ENCODE assay signal across 1 cellular context in genomic region chr10:72692057-72692891, GRCh38.
TF ChIP-seq lines count a peak whose summit lies in the region.

TSS of gene MCU (plus strand) at chr10:72692143. CDS start at chr10:72692152, 9 bp downstream.

TF ChIP-seq in K562, 482 proteins besides CTCF, POLR2A, EP300 and RAD21 (continued from another document and continues in another):
- TF ChIP-seq CEBPZ (IDR thresholded peaks at IDR 0.05; ENCODE audit: borderline replicate concordance, low read depth, low read length) (0 out of 2 replicates have a peak, but pooled peaks have one; percentile 50), KDM1A (IDR thresholded peaks at IDR 0.05) (no peak), NR2C2 (CRISPR knock-in tag; IDR thresholded peaks at IDR 0.05) (no peak), NR2C2 (tag; IDR thresholded peaks at IDR 0.05) (peak; percentile 41; the same call in 1 of the 2 replicates), ZNF830 (CRISPR knock-in tag; IDR thresholded peaks at IDR 0.05) (no peak), FOXA3 (CRISPR knock-in tag; conservative IDR thresholded peaks at IDR 0.05 in 1 of 2, IDR thresholded peaks at IDR 0.05 in 1 of 2) (no peak), ZFP91 (CRISPR knock-in tag; IDR thresholded peaks at IDR 0.05) (no peak), BMI1 (IDR thresholded peaks at IDR 0.05; ENCODE audit: low read length) (no peak), USF1 (CRISPR knock-in tag; IDR thresholded peaks at IDR 0.05) (no peak), ZNF695 (CRISPR knock-in tag; IDR thresholded peaks at IDR 0.05) (no peak), BHLHE40 (IDR thresholded peaks at IDR 0.05; ENCODE audit: low read length) (peak; percentile 77), NELFE (IDR thresholded peaks at IDR 0.05; ENCODE audit: insufficient read depth, insufficient read length) (no peak), ZNF764 (CRISPR knock-in tag; IDR thresholded peaks at IDR 0.05; ENCODE audit: low read depth) (0 out of 2 replicates have a peak, but pooled peaks have one; percentile 37), ZFP30 (CRISPR knock-in tag; IDR thresholded peaks at IDR 0.05; ENCODE audit: borderline replicate concordance) (no peak), PREB (CRISPR knock-in tag; IDR thresholded peaks at IDR 0.05) (no peak), CREB1 (IDR thresholded peaks at IDR 0.05) (no peak), CREB1 (CRISPR knock-in tag; IDR thresholded peaks at IDR 0.05) (no peak), MAX (CRISPR knock-in tag; IDR thresholded peaks at IDR 0.05) (peak; percentile 42; the same call in 1 of the 2 replicates), CBX5 (IDR thresholded peaks at IDR 0.05; ENCODE audit: borderline replicate concordance, low read depth) (no peak), ZBTB7A (IDR thresholded peaks at IDR 0.05; ENCODE audit: borderline replicate concordance, control insufficient read depth, low read depth, low read length) (no peak; the same call in 1 of the 2 replicates), ZNF512 (tag; IDR thresholded peaks at IDR 0.05) (no peak), JUNB (CRISPR knock-in tag; conservative IDR thresholded peaks at IDR 0.05) (no peak), POLR2AphosphoS5 (IDR thresholded peaks at IDR 0.05; ENCODE audit: control insufficient read depth, insufficient read depth, low read depth, low read length) (peak; percentile 80), E2F5 (CRISPR knock-in tag; IDR thresholded peaks at IDR 0.05) (no peak), NFXL1 (CRISPR knock-in tag; IDR thresholded peaks at IDR 0.05) (no peak), ELK1 (CRISPR knock-in tag; IDR thresholded peaks at IDR 0.05) (no peak), CUX1 (CRISPR knock-in tag; IDR thresholded peaks at IDR 0.05) (no peak), EWSR1 (IDR thresholded peaks at IDR 0.05; ENCODE audit: borderline replicate concordance, low read depth, partially characterized antibody) (no peak), HCFC1 (IDR thresholded peaks at IDR 0.05; ENCODE audit: low read depth, low read length) (no peak), ZNF655 (CRISPR knock-in tag; IDR thresholded peaks at IDR 0.05) (no peak), NUFIP1 (IDR thresholded peaks at IDR 0.05; ENCODE audit: partially characterized antibody) (no peak), MBD2 (IDR thresholded peaks at IDR 0.05; ENCODE audit: borderline replicate concordance, low read depth) (no peak), MAFG (tag; conservative IDR thresholded peaks at IDR 0.05) (no peak), RBM39 (optimal IDR thresholded peaks at IDR 0.05; ENCODE audit: low read depth, low read length) (no peak), PHTF2 (CRISPR knock-in tag; IDR thresholded peaks at IDR 0.05) (no peak), ZNF740 (CRISPR knock-in tag; IDR thresholded peaks at IDR 0.05) (no peak), ZNF740 (tag; IDR thresholded peaks at IDR 0.05) (no peak), ZBTB8A (IDR thresholded peaks at IDR 0.05; ENCODE audit: partially characterized antibody) (no peak), E2F1 (CRISPR knock-in tag; IDR thresholded peaks at IDR 0.05) (peak; percentile 69; the same call in 1 of the 2 replicates), IRF1 (CRISPR knock-in tag; IDR thresholded peaks at IDR 0.05; ENCODE audit: borderline replicate concordance) (no peak)
